In the genomic region with DNA sequence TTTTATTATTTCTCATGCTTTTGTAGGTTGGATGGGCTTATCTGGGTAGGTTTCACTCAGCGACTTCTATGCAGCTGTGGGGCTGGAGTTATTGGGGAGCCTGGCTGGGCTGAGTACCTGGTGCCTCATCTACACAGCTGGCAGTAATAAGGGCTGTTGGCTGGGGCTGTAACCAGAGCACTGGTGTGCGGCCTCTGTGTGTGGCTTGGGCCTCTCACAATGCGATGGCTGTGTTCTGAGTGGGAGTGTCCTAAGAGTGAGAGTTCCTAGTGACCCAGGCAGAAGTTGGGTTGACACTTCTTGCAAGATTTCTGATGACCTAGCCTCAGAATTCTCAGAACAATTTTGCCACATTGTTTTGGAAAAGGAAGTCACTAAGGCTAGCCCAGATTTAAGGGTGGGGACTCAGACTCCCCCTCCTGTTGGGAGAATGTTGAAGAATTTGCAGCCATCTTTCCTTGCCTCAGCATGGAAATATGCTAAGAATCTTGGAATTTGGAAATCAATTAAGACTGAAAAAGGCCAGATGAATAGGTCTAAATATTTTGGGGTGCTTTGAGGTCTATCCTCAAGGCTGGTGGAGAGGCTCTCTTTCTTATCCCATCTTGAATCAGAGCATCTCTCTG, we compare ENCODE assay signal across 24 cellular contexts.
DNase-seq lines count a peak whose midpoint lies in the region; ATAC-seq, FAIRE-seq and TF ChIP-seq lines count a peak whose summit lies in the region.
"Had no signal": no experiment of that assay in that cellular context is flagged by ENCODE, and none has a peak within 500 bp of the region (broad histone marks: within the 10 kb centered on the region; RNA-seq: fewer than 3 reads in every experiment).

No MANE protein-coding gene starts in this region.

- H3K4me3 ChIP-seq in RWPE2 (ENCODE audit: severe bottlenecking), result no peak overlapping the region
- H3K4me3 ChIP-seq in esophagus muscularis mucosa, result no peak overlapping the region
- H3K4me3 ChIP-seq in vagina, result no peak overlapping the region
- H3K4me3 ChIP-seq in small intestine (ENCODE audit: low read depth in 1 of 2, low read length in 2 of 2), result no peak overlapping the region
- H3K4me3 ChIP-seq: K562 had no signal

- H3K36me3 Mint-ChIP-seq in osteocyte (ENCODE audit: unreplicated experiment), result no peaks in the 10 kb centered on the region
- H3K36me3 Mint-ChIP-seq: CD4-positive, CD25-positive, alpha-beta regulatory T cell had no signal

- H3K36me3 ChIP-seq in RWPE2 (ENCODE audit: low read depth) (no peaks in the 10 kb centered on the region), esophagus muscularis mucosa (no peaks in the 10 kb centered on the region), vagina (no peaks in the 10 kb centered on the region), small intestine (ENCODE audit: control insufficient read depth in 2 of 2, insufficient read depth in 2 of 2, low read length in 2 of 2) (no peaks in the 10 kb centered on the region)

- H3K27me3 ChIP-seq in RWPE2 (ENCODE audit: insufficient read depth, poor library complexity, severe bottlenecking) (no peaks in the 10 kb centered on the region), esophagus muscularis mucosa (no peaks in the 10 kb centered on the region), vagina (no peaks in the 10 kb centered on the region), small intestine (ENCODE audit: control insufficient read depth in 2 of 2, insufficient read depth in 2 of 2, low read length in 2 of 2) (no peaks in the 10 kb centered on the region)

- no peaks in the 10 kb centered on the region for H3K4me1 Mint-ChIP-seq in osteocyte (ENCODE audit: unreplicated experiment)
- H3K4me1 Mint-ChIP-seq: CD4-positive, CD25-positive, alpha-beta regulatory T cell; H9 had no signal

- H3K27ac Mint-ChIP-seq in osteocyte (ENCODE audit: unreplicated experiment), result no peak overlapping the region
- H3K27ac Mint-ChIP-seq: CD4-positive, CD25-positive, alpha-beta regulatory T cell; H9; HFFc6 had no signal

- no peak for TF ChIP-seq EP300 in esophagus muscularis mucosa (IDR thresholded peaks at IDR 0.05)

- no peak overlapping the region for H3K4me3 Mint-ChIP-seq in osteocyte (ENCODE audit: unreplicated experiment)
- H3K4me3 Mint-ChIP-seq: CD4-positive, CD25-positive, alpha-beta regulatory T cell; H9; HFFc6 had no signal

- 96% methylated on average over 3 of the region's 3 CpGs for WGBS in esophagus muscularis mucosa
- 90 to 95% (median 93%) methylated on average over 3 of the region's 3 CpGs for WGBS in small intestine, 3 donors

- TF ChIP-seq POLR2A in esophagus muscularis mucosa (IDR thresholded peaks at IDR 0.05; ENCODE audit: low read depth), result no peak
- TF ChIP-seq POLR2A in vagina (IDR thresholded peaks at IDR 0.05), result no peak

- peaks cover 24% of the 10 kb centered on the region for H3K9me3 Mint-ChIP-seq in osteocyte (ENCODE audit: unreplicated experiment)

- no peaks in the 10 kb centered on the region for H3K27me3 Mint-ChIP-seq in osteocyte (ENCODE audit: unreplicated experiment)
- H3K27me3 Mint-ChIP-seq: CD4-positive, CD25-positive, alpha-beta regulatory T cell had no signal

- H3K9me3 ChIP-seq in RWPE2 (ENCODE audit: severe bottlenecking) (no peaks in the 10 kb centered on the region), esophagus muscularis mucosa (no peaks in the 10 kb centered on the region), vagina (no peaks in the 10 kb centered on the region), small intestine (ENCODE audit: control insufficient read depth, low read depth) (no peaks in the 10 kb centered on the region)

- no peak for ATAC-seq in RWPE2 (ENCODE audit: low read depth)
- ATAC-seq: K562 had no signal

- H3K4me1 ChIP-seq in RWPE2 (ENCODE audit: insufficient read depth, poor library complexity, severe bottlenecking), result peaks cover 14% of the 10 kb centered on the region
- H3K4me1 ChIP-seq in esophagus muscularis mucosa, result peaks cover 0 to 9% (median 2%) of the 10 kb centered on the region in 4 donors
- peaks cover 15% of the 10 kb centered on the region for H3K4me1 ChIP-seq in vagina
- no peaks in the 10 kb centered on the region for H3K4me1 ChIP-seq in small intestine (ENCODE audit: control insufficient read depth in 2 of 2, insufficient read depth in 1 of 2, low read depth in 1 of 2, low read length in 1 of 2)

- no peak for TF ChIP-seq CTCF in RWPE2 (IDR thresholded peaks at IDR 0.05; ENCODE audit: poor library complexity, severe bottlenecking)
- no peak for TF ChIP-seq CTCF in esophagus muscularis mucosa (IDR thresholded peaks at IDR 0.05)
- no peak for TF ChIP-seq CTCF in osteocyte (IDR thresholded peaks at IDR 0.05)
- TF ChIP-seq CTCF in vagina (IDR thresholded peaks at IDR 0.05), result no peak

- intact Hi-C loops in esophagus muscularis mucosa (cut with DNase I) (no loop called here), vagina (cut with DNase I) (no loop called here)

- DNase-seq in RWPE2 (ENCODE audit: low spot score) (no peak), esophagus muscularis mucosa (ENCODE audit: extremely low spot score) (peak; percentile 29), osteocyte (ENCODE audit: extremely low spot score, unreplicated experiment) (peak; percentile 64), vagina (ENCODE audit: extremely low spot score in 2 of 2) (no peak), C1 segment of cervical spinal cord (lab: John Stamatoyannopoulos, UW) (no peak), small intestine (no peak), NK-92 (lab: John Stamatoyannopoulos, UW; ENCODE audit: unreplicated experiment) (no peak)
- DNase-seq: CD4-positive, CD25-positive, alpha-beta regulatory T cell; DMS153; DND-41; H9; HFFc6; Kasumi-1; NCI-H1105; NCI-H146; NCI-H446; NCI-H526; NCI-H82; RPMI8226; SHP77 had no signal

- FAIRE-seq in small intestine (lab: Jason Lieb, UNC), result no peak
- FAIRE-seq: GM12892, GM19239, HTR-8/SVneo, K562 had no signal

- H3K27ac ChIP-seq in RWPE2 (ENCODE audit: poor library complexity, severe bottlenecking), result peak overlapping the region; percentile 74
- peak overlapping the region in 1 of 4 donors; percentile 37 for H3K27ac ChIP-seq in esophagus muscularis mucosa (replicated peaks in 1 of 4)
- peak overlapping the region; percentile 60 for H3K27ac ChIP-seq in vagina
- peak overlapping the region in 1 of 2 donors; percentile 6 for H3K27ac ChIP-seq in small intestine (ENCODE audit: low read depth in 1 of 2, low read length in 1 of 2)

Comparison
In these comparisons a context has a peak if more than half of its experiments do, and no peak if none do; other contexts are left out.
1. DNase-seq: peak in esophagus muscularis mucosa (single experiment) and osteocyte (single experiment); none in RWPE2 (single experiment), vagina (0 of 2), C1 segment of cervical spinal cord (0 of 14), small intestine (single experiment) and NK-92 (single experiment).